Comparison of ENCODE assay signal across 12 cellular contexts in genomic region chr1:5974631-5975030, GRCh38.
"Had no signal": no experiment of that assay in that cellular context is flagged by ENCODE, and none has a peak within 500 bp of the region (broad histone marks: within the 10 kb centered on the region; RNA-seq: fewer than 3 reads in every experiment).

No MANE protein-coding gene starts in this region.

- H3K27ac ChIP-seq: breast epithelium, colonic mucosa, esophagus muscularis mucosa, hepatocyte, pancreas, stomach, transverse colon, vagina had no signal

- H3K9me3 ChIP-seq: breast epithelium, colonic mucosa, esophagus muscularis mucosa, neutrophil, pancreas, stomach, transverse colon, vagina had no signal

- DNase-seq: activated CD4-positive, CD25-positive, alpha-beta regulatory T cell treated with anti-CD3 and anti-CD28 coated beads, Interleukin-2, amount 50 U/mL, for 72 hours; activated CD8-positive, alpha-beta memory T cell treated with anti-CD3 and anti-CD28 coated beads, Interleukin-2, amount 50 U/mL, for 4 hours; colonic mucosa had no signal

- H3K36me3 ChIP-seq: breast epithelium, colonic mucosa, neutrophil, pancreas, transverse colon had no signal

- H3K4me1 ChIP-seq: breast epithelium, colonic mucosa, esophagus muscularis mucosa, vagina had no signal

- H3K4me3 ChIP-seq: breast epithelium, colonic mucosa, dorsolateral prefrontal cortex, esophagus muscularis mucosa, hepatocyte, pancreas, stomach, transverse colon, vagina had no signal

- H3K27me3 ChIP-seq: breast epithelium, colonic mucosa, dorsolateral prefrontal cortex, esophagus muscularis mucosa, hepatocyte, neutrophil, pancreas, stomach, transverse colon, vagina had no signal
